In the genomic region with DNA sequence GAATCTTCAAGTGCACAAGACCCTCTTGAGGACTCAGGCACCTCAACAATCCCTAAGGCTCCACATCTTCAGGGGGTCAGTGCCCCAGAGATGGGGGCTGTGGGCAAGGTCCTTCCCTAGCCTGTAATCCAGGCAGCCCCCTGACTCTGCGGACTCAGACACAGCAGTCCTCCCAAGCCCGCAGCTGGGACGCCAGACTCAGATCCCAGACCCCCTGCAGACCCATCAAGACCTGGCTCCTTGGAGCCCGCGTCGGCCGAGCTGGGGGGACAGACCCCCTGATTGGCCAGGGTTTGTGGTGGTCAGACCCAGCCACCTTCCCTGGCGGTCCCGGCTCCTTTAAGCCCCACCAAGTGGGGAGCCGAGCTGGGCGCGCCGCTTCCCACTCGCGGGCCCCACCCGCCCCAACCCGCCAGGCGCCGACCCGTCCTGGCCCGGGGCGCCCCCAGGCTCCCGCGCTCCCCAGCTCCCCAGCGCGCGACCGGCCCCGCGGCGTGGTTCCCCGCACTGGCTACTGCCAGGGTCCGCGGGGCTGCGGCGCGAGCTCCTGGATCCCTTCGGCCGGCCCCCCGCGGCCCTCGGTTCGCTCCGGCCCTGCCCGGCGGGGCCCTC, we compare ENCODE assay signal across 8 cellular contexts.
A peak's percentile ranks its signal among the peaks of the same experiment; 100 is the strongest.
DNase-seq lines count a peak whose midpoint lies in the region; ATAC-seq lines count a peak whose summit lies in the region.

No MANE protein-coding gene starts in this region.

- peaks cover 94% of the 10 kb centered on the region for H3K27me3 Mint-ChIP-seq in activated naive CD4-positive, alpha-beta T cell treated with anti-CD3 and anti-CD28 coated beads, Interleukin-2, amount 10 ng/mL, durations not matched to agents 7 days and 5 days
- H3K27me3 Mint-ChIP-seq in effector memory CD8-positive, alpha-beta T cell, result peaks cover 11 to 13% of the 10 kb centered on the region in 2 donors

- no peaks in the 10 kb centered on the region for H3K36me3 ChIP-seq in mucosa of stomach (ENCODE audit: control insufficient read depth, insufficient read depth, low read length)

- H3K27ac Mint-ChIP-seq in activated naive CD4-positive, alpha-beta T cell treated with anti-CD3 and anti-CD28 coated beads, Interleukin-2, amount 10 ng/mL, durations not matched to agents 7 days and 5 days, result no peak overlapping the region
- H3K27ac Mint-ChIP-seq in effector memory CD8-positive, alpha-beta T cell, result peak overlapping the region in 1 of 2 donors; percentile 79

- peak overlapping the region; percentile 61 for H3K4me3 Mint-ChIP-seq in activated naive CD4-positive, alpha-beta T cell treated with anti-CD3 and anti-CD28 coated beads, Interleukin-2, amount 10 ng/mL, durations not matched to agents 7 days and 5 days
- H3K4me3 Mint-ChIP-seq in effector memory CD8-positive, alpha-beta T cell, result peak overlapping the region; percentile 84

- CTCF ChIA-PET in activated naive CD4-positive, alpha-beta T cell treated with anti-CD3 and anti-CD28 coated beads, Interleukin-2, amount 10 ng/mL, durations not matched to agents 7 days and 5 days (lab: Charles Lee), result no interaction called here

- ATAC-seq in effector memory CD8-positive, alpha-beta T cell (replicated peaks), result peak; percentile 53
- ATAC-seq in GM21786 (IDR thresholded peaks at IDR 0.05; ENCODE audit: unreplicated experiment) (no peak), GM21515 (IDR thresholded peaks at IDR 0.05; ENCODE audit: unreplicated experiment) (no peak)

- no peaks in the 10 kb centered on the region for H3K36me3 Mint-ChIP-seq in activated naive CD4-positive, alpha-beta T cell treated with anti-CD3 and anti-CD28 coated beads, Interleukin-2, amount 10 ng/mL, durations not matched to agents 7 days and 5 days
- H3K36me3 Mint-ChIP-seq in effector memory CD8-positive, alpha-beta T cell (ENCODE audit: insufficient read depth), result no peaks in the 10 kb centered on the region

- H3K9me3 Mint-ChIP-seq in activated naive CD4-positive, alpha-beta T cell treated with anti-CD3 and anti-CD28 coated beads, Interleukin-2, amount 10 ng/mL, durations not matched to agents 7 days and 5 days, result no peaks in the 10 kb centered on the region
- no peaks in the 10 kb centered on the region for H3K9me3 Mint-ChIP-seq in effector memory CD8-positive, alpha-beta T cell

- H3K27me3 ChIP-seq in mucosa of stomach (ENCODE audit: control insufficient read depth, insufficient read depth, low read length), result peaks cover 35% of the 10 kb centered on the region

- no peaks in the 10 kb centered on the region for H3K9me3 ChIP-seq in mucosa of stomach (ENCODE audit: control insufficient read depth, low read length)

- H3K4me1 ChIP-seq in mucosa of stomach (ENCODE audit: control insufficient read depth, insufficient read depth, low read length), result peaks cover 59% of the 10 kb centered on the region

- peaks cover 19% of the 10 kb centered on the region for H3K4me1 Mint-ChIP-seq in activated naive CD4-positive, alpha-beta T cell treated with anti-CD3 and anti-CD28 coated beads, Interleukin-2, amount 10 ng/mL, durations not matched to agents 7 days and 5 days
- H3K4me1 Mint-ChIP-seq in effector memory CD8-positive, alpha-beta T cell (ENCODE audit: low read depth in 2 of 2), result peaks cover 24 to 40% of the 10 kb centered on the region in 2 donors

- DNase-seq in activated naive CD4-positive, alpha-beta T cell treated with anti-CD3 and anti-CD28 coated beads, Interleukin-2, amount 10 ng/mL, durations not matched to agents 7 days and 5 days, result peak; percentile 31
- no peak for DNase-seq in activated naive CD4-positive, alpha-beta T cell (lab: John Stamatoyannopoulos, UW)
- no peak for DNase-seq in effector memory CD8-positive, alpha-beta T cell
- DNase-seq in islet precursor cell (no peak), SKM-1 treated with dmso at 0.1 percent for 144 hours (lab: John Stamatoyannopoulos, UW; ENCODE audit: unreplicated experiment) (no peak)

- H3K4me3 ChIP-seq in mucosa of stomach (ENCODE audit: low read length), result peak overlapping the region; percentile 14

- peak overlapping the region; percentile 69 for H3K9ac ChIP-seq in mucosa of stomach (ENCODE audit: low read length)
